In the genomic region with DNA sequence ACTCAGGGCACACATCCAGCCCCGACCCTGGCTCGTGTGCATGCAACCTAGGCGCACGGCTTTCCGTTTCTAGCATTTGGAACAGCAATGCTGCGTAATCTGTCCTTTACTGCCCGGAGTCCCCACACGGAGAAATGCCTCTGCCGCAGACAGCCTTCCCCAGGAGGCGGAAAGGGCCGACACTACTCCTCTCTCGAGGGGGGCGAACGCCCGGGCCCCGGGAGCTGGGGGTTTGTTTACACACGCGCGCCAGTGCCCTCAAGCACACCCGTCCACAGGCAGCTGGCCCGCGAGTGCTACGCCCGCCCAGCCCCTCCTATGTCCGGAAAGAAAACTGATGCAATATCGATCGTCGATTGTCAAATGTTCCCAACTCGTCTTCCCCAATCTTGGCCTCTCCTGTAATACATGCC, we compare ENCODE assay signal across 1 cellular context.
A peak's percentile ranks its signal among the peaks of the same experiment; 100 is the strongest.
TF ChIP-seq lines count a peak whose summit lies in the region.

No MANE protein-coding gene starts in this region.

TF ChIP-seq in HEK293, 187 proteins besides CTCF, POLR2A, EP300 and RAD21 (continued from another document):
- TF ChIP-seq ZNF266 (tag by site-specific recombination; IDR thresholded peaks at IDR 0.05; ENCODE audit: low read depth) (no peak), ZNF510 (tag by site-specific recombination; IDR thresholded peaks at IDR 0.05; ENCODE audit: insufficient replicate concordance) (no peak), EGR2 (tag by site-specific recombination; IDR thresholded peaks at IDR 0.05; ENCODE audit: low read depth) (no peak), ZNF561 (tag by site-specific recombination; IDR thresholded peaks at IDR 0.05; ENCODE audit: borderline replicate concordance) (no peak), ZNF624 (tag by site-specific recombination; IDR thresholded peaks at IDR 0.05) (no peak), FEZF1 (tag by site-specific recombination; IDR thresholded peaks at IDR 0.05) (no peak), ZNF335 (tag by site-specific recombination; conservative IDR thresholded peaks at IDR 0.05) (no peak), ZBTB8A (tag by site-specific recombination; IDR thresholded peaks at IDR 0.05) (peak; percentile 97), SCRT2 (tag by site-specific recombination; IDR thresholded peaks at IDR 0.05) (no peak), ZNF362 (tag by site-specific recombination; IDR thresholded peaks at IDR 0.05) (no peak), ZNF2 (tag by site-specific recombination; IDR thresholded peaks at IDR 0.05) (0 out of 2 replicates have a peak, but pooled peaks have one; percentile 16), ZNF658 (tag by site-specific recombination; IDR thresholded peaks at IDR 0.05) (no peak), ZNF639 (tag by site-specific recombination; IDR thresholded peaks at IDR 0.05) (no peak), PRDM1 (tag by site-specific recombination; IDR thresholded peaks at IDR 0.05) (no peak), ZNF629 (tag by site-specific recombination; IDR thresholded peaks at IDR 0.05) (no peak), ZNF529 (tag by site-specific recombination; IDR thresholded peaks at IDR 0.05; ENCODE audit: insufficient replicate concordance) (no peak), ZNF626 (tag by site-specific recombination; IDR thresholded peaks at IDR 0.05) (no peak), ZNF555 (tag by site-specific recombination; conservative IDR thresholded peaks at IDR 0.05) (no peak), GLIS2 (tag by site-specific recombination; IDR thresholded peaks at IDR 0.05) (peak; percentile 80), ZNF184 (tag by site-specific recombination; IDR thresholded peaks at IDR 0.05) (no peak), SCRT1 (tag by site-specific recombination; IDR thresholded peaks at IDR 0.05; ENCODE audit: borderline replicate concordance) (no peak), ZNF140 (tag by site-specific recombination; IDR thresholded peaks at IDR 0.05) (no peak), SALL2 (tag by site-specific recombination; IDR thresholded peaks at IDR 0.05; ENCODE audit: borderline replicate concordance) (no peak), OSR2 (tag by site-specific recombination; IDR thresholded peaks at IDR 0.05) (no peak), ZNF501 (tag by site-specific recombination; IDR thresholded peaks at IDR 0.05) (no peak), ZNF548 (tag by site-specific recombination; IDR thresholded peaks at IDR 0.05) (no peak), ZNF692 (tag by site-specific recombination; IDR thresholded peaks at IDR 0.05) (no peak; the same call in 1 of the 2 replicates), ZNF423 (tag by site-specific recombination; IDR thresholded peaks at IDR 0.05) (no peak; the same call in 1 of the 2 replicates), ZNF514 (tag by site-specific recombination; IDR thresholded peaks at IDR 0.05) (no peak), ZNF114 (tag by site-specific recombination; IDR thresholded peaks at IDR 0.05) (no peak), ZNF785 (tag by site-specific recombination; IDR thresholded peaks at IDR 0.05) (no peak), ZNF596 (tag by site-specific recombination; IDR thresholded peaks at IDR 0.05) (no peak), ZNF660 (tag by site-specific recombination; IDR thresholded peaks at IDR 0.05) (no peak)
- TF ChIP-seq, protein P1, sequence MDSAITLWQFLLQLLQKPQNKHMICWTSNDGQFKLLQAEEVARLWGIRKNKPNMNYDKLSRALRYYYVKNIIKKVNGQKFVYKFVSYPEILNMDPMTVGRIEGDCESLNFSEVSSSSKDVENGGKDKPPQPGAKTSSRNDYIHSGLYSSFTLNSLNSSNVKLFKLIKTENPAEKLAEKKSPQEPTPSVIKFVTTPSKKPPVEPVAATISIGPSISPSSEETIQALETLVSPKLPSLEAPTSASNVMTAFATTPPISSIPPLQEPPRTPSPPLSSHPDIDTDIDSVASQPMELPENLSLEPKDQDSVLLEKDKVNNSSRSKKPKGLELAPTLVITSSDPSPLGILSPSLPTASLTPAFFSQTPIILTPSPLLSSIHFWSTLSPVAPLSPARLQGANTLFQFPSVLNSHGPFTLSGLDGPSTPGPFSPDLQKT (IDR thresholded peaks at IDR 0.05; ENCODE audit: borderline replicate concordance, low read depth, low read length), result no peak
- TF ChIP-seq, protein P2, sequence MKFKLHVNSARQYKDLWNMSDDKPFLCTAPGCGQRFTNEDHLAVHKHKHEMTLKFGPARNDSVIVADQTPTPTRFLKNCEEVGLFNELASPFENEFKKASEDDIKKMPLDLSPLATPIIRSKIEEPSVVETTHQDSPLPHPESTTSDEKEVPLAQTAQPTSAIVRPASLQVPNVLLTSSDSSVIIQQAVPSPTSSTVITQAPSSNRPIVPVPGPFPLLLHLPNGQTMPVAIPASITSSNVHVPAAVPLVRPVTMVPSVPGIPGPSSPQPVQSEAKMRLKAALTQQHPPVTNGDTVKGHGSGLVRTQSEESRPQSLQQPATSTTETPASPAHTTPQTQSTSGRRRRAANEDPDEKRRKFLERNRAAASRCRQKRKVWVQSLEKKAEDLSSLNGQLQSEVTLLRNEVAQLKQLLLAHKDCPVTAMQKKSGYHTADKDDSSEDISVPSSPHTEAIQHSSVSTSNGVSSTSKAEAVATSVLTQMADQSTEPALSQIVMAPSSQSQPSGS (tag by site-specific recombination; IDR thresholded peaks at IDR 0.05; ENCODE audit: low read depth), result 0 out of 2 replicates have a peak, but pooled peaks have one; percentile 6
- TF ChIP-seq, protein P3, sequence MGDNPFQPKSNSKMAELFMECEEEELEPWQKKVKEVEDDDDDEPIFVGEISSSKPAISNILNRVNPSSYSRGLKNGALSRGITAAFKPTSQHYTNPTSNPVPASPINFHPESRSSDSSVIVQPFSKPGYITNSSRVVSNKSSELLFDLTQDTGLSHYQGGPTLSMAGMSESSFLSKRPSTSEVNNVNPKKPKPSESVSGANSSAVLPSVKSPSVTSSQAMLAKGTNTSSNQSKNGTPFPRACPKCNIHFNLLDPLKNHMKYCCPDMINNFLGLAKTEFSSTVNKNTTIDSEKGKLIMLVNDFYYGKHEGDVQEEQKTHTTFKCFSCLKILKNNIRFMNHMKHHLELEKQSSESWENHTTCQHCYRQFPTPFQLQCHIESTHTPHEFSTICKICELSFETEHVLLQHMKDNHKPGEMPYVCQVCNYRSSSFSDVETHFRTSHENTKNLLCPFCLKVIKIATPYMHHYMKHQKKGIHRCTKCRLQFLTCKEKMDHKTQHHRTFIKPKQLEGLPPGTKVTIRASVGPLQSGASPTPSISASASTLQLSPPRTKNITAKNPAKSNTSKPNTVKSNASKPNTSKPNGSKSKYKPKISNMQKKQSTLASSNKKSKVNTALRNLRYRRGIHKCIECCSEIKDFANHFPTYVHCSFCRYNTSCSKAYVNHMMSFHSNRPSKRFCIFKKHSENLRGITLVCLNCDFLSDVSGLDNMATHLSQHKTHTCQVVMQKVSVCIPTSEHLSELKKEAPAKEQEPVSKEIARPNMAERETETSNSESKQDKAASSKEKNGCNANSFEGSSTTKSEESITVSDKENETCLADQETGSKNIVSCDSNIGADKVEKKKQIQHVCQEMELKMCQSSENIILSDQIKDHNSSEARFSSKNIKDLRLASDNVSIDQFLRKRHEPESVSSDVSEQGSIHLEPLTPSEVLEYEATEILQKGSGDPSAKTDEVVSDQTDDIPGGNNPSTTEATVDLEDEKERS (tag by site-specific recombination; IDR thresholded peaks at IDR 0.05), result no peak
